19 cellular contexts compared by ENCODE assay signal in the genomic region with DNA sequence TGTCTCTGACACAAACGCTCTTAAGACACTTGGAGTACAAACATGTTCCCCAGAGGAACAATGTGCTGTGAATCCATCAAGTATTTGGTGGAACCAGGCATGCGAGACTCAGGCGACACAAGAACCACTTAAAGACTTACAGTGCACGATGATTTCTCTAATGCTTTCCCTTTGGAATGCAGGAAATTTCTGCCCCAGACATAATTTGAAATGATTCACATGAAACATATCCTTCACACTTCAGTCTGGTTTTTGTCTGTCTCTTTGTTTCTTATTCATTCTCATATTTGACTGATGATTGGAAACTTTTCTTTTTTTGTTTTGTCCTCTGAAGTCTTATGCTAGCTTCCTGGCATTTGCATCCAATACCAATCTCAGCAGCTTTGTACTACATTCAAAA.
DNase-seq lines count a peak whose midpoint lies in the region; ATAC-seq, FAIRE-seq and TF ChIP-seq lines count a peak whose summit lies in the region.
"Had no signal": no experiment of that assay in that cellular context is flagged by ENCODE, and none has a peak within 500 bp of the region (broad histone marks: within the 10 kb centered on the region; RNA-seq: fewer than 3 reads in every experiment).

No MANE protein-coding gene starts in this region.

- no peaks in the 10 kb centered on the region for H4K20me1 ChIP-seq in K562 (replicated peaks; ENCODE audit: control insufficient read depth, insufficient read depth, low read length)

- H3K27me3 ChIP-seq in K562 (ENCODE audit: control insufficient read depth in 2 of 2, insufficient read depth in 2 of 2, low read length in 2 of 2) (no peaks in the 10 kb centered on the region), right atrium auricular region (no peaks in the 10 kb centered on the region)
- H3K27me3 ChIP-seq: gastroesophageal sphincter, spleen, vagina had no signal

- H3K4me3 Mint-ChIP-seq in HFFc6, result peak overlapping the region; percentile 74
- H3K4me3 Mint-ChIP-seq: brain; CD4-positive, alpha-beta T cell had no signal

- WGBS in K562 (ENCODE audit: insufficient coverage, low coverage, missing lambda C conversion rate), result 0% methylated on average over 4 of the region's 4 CpGs

- intact Hi-C loops in K562 (cut with micrococcal nuclease), result no loop called here

- no peak overlapping the region for H3K4me2 ChIP-seq in K562 (ENCODE audit: insufficient read depth, low read length)

- H3K27ac ChIP-seq in K562 (ENCODE audit: extremely low read depth, low read depth, low read length), result no peak overlapping the region
- H3K27ac ChIP-seq in right atrium auricular region, result no peak overlapping the region
- H3K27ac ChIP-seq: gastroesophageal sphincter, spleen, vagina had no signal

- H3K4me3 ChIP-seq in K562 (no peak overlapping the region), right atrium auricular region (no peak overlapping the region)
- H3K4me3 ChIP-seq: gastroesophageal sphincter, spleen, vagina had no signal

- no peak for TF ChIP-seq CTCF in HFFc6 (IDR thresholded peaks at IDR 0.05)
- no peak for TF ChIP-seq CTCF in K562 (IDR thresholded peaks at IDR 0.05 in 2 of 3, conservative IDR thresholded peaks at IDR 0.05 in 1 of 3; ENCODE audit: insufficient read depth in 2 of 3, low read depth in 1 of 3, low read length in 3 of 3)
- no peak for TF ChIP-seq CTCF in right atrium auricular region (IDR thresholded peaks at IDR 0.05)

- TF ChIP-seq EP300 in K562 (IDR thresholded peaks at IDR 0.05; ENCODE audit: low read length), result no peak

- H3K36me3 ChIP-seq in K562 (ENCODE audit: control insufficient read depth, insufficient read depth, low read length), result no peaks in the 10 kb centered on the region
- no peaks in the 10 kb centered on the region for H3K36me3 ChIP-seq in right atrium auricular region
- H3K36me3 ChIP-seq: gastroesophageal sphincter, spleen, vagina had no signal

- POLR2A ChIA-PET in K562 (lab: Yijun Ruan, JAX), result no interaction called here

- no peaks in the 10 kb centered on the region for H3K27me3 Mint-ChIP-seq in HFFc6 (ENCODE audit: insufficient read depth)
- H3K27me3 Mint-ChIP-seq: brain; CD4-positive, alpha-beta T cell had no signal

- no peak overlapping the region for H3K9ac ChIP-seq in K562 (ENCODE audit: insufficient read depth in 1 of 2, low read depth in 2 of 2, low read length in 2 of 2)

- CTCF ChIA-PET in K562 (lab: Yijun Ruan, JAX; ENCODE audit: low intra/inter-chr PET ratio), result no interaction called here

- peak; percentile 11 for FAIRE-seq in K562 (lab: Jason Lieb, UNC)
- FAIRE-seq: G401.6 had no signal

- BruUV-seq in K562 (replicated peaks; lab: Mats Ljungman, UMichigan), result no TSS peak

- TF ChIP-seq POLR2A in K562 (conservative IDR thresholded peaks at IDR 0.05), result no peak

- H3K9me3 ChIP-seq in K562 (replicated peaks; ENCODE audit: control insufficient read depth, insufficient read depth, low read depth, low read length) (no peaks in the 10 kb centered on the region), right atrium auricular region (no peaks in the 10 kb centered on the region)
- H3K9me3 ChIP-seq: gastroesophageal sphincter, spleen, vagina had no signal

- DNase-seq in HFFc6, result peak; percentile 72
- no peak for DNase-seq in K562 (ENCODE audit: extremely low read depth in 1 of 4, low spot score in 3 of 4)
- DNase-seq in iris pigment epithelial cell (ENCODE audit: low read depth), result peak; percentile 33
- DNase-seq in right atrium auricular region (ENCODE audit: low spot score), result no peak
- no peak for DNase-seq in NCI-H446 (lab: John Stamatoyannopoulos, UW)
- DNase-seq: activated CD4-positive, CD25-positive, alpha-beta regulatory T cell; activated effector memory CD4-positive, alpha-beta T cell treated with anti-CD3 and anti-CD28 coated beads, Interleukin-2, amount 50 U/mL, for 16 hours; CD4-positive, alpha-beta T cell; NCI-H1694 treated with DMSO at 0.1 percent for 48 hours; NCI-H774; nucleus accumbens; spleen; stimulated activated naive CD8-positive, alpha-beta T cell treated with anti-CD3 and anti-CD28 coated beads, Interleukin-15, Interleukin-2, amounts not matched to agents 100 U/mL and 50 U/mL, for 24 hours had no signal

- no peak overlapping the region for H2AFZ ChIP-seq in K562 (ENCODE audit: low read depth, low read length)

- no peaks in the 10 kb centered on the region; the same call in 1 of the 2 replicates for H3K36me3 Mint-ChIP-seq in HFFc6 (ENCODE audit: low read depth)

- in situ Hi-C loops in K562 (cut with MboI), result no loop called here

- H3K79me2 ChIP-seq in K562 (ENCODE audit: control insufficient read depth, insufficient read depth, low read length), result no peaks in the 10 kb centered on the region

- H3K9me1 ChIP-seq in K562 (ENCODE audit: control insufficient read depth, insufficient read depth, low read length), result no peaks in the 10 kb centered on the region

- peak overlapping the region; percentile 85; the same call in 1 of the 2 replicates for H3K27ac Mint-ChIP-seq in HFFc6
- H3K27ac Mint-ChIP-seq: brain; CD4-positive, alpha-beta T cell had no signal

- no peaks in the 10 kb centered on the region for H3K9me3 Mint-ChIP-seq in HFFc6

- peaks cover 17% of the 10 kb centered on the region for H3K4me1 Mint-ChIP-seq in HFFc6 (ENCODE audit: low read depth)

- no peak for TF ChIP-seq RAD21 in K562 (CRISPR knock-in tag; conservative IDR thresholded peaks at IDR 0.05 in 1 of 2, IDR thresholded peaks at IDR 0.05 in 1 of 2)

- H3K4me1 ChIP-seq in K562 (replicated peaks in 1 of 2; ENCODE audit: control insufficient read depth in 2 of 2, insufficient read depth in 2 of 2, low read length in 2 of 2) (no peaks in the 10 kb centered on the region), right atrium auricular region (no peaks in the 10 kb centered on the region)
- H3K4me1 ChIP-seq: gastroesophageal sphincter, spleen, vagina had no signal

- ATAC-seq in K562 (no peak), GM21515 (IDR thresholded peaks at IDR 0.05; ENCODE audit: unreplicated experiment) (no peak), GM21717 (IDR thresholded peaks at IDR 0.05; ENCODE audit: unreplicated experiment) (no peak)
- ATAC-seq: gastroesophageal sphincter; stimulated activated naive CD8-positive, alpha-beta T cell treated with anti-CD3 and anti-CD28 coated beads, Interleukin-15, Interleukin-2, amounts not matched to agents 100 U/mL and 50 U/mL, for 24 hours had no signal

TF ChIP-seq in K562, 482 proteins besides CTCF, POLR2A, EP300 and RAD21:
- TF ChIP-seq ZNF561 (CRISPR knock-in tag; conservative IDR thresholded peaks at IDR 0.05) (no peak), ZNF57 (CRISPR knock-in tag; IDR thresholded peaks at IDR 0.05) (no peak), PHB (CRISPR knock-in tag; IDR thresholded peaks at IDR 0.05) (no peak), SMARCB1 (IDR thresholded peaks at IDR 0.05; ENCODE audit: insufficient read length, low read depth) (no peak), ZNF212 (CRISPR knock-in tag; IDR thresholded peaks at IDR 0.05) (no peak), DNMT1 (IDR thresholded peaks at IDR 0.05) (no peak), SP2 (IDR thresholded peaks at IDR 0.05; ENCODE audit: extremely low read depth, low read depth, low read length, poor library complexity, severe bottlenecking) (no peak), CAMTA2 (CRISPR knock-in tag; conservative IDR thresholded peaks at IDR 0.05) (no peak), ZSCAN32 (CRISPR knock-in tag; IDR thresholded peaks at IDR 0.05) (no peak), YY1 (IDR thresholded peaks at IDR 0.05; ENCODE audit: borderline replicate concordance in 1 of 3, control insufficient read depth in 1 of 3, extremely low read depth in 1 of 3, insufficient read depth in 3 of 3, insufficient read length in 1 of 3, insufficient replicate concordance in 2 of 3, low read depth in 1 of 3, low read length in 2 of 3) (no peak)

Comparison
In these comparisons a context has a peak if more than half of its experiments do, and no peak if none do; other contexts are left out.
1. DNase-seq: peak in HFFc6 (single experiment) and iris pigment epithelial cell (single experiment); none in K562 (0 of 4), right atrium auricular region (single experiment) and NCI-H446 (0 of 2).